In genomic region chr7:1290262-1291039, GRCh38 we compare ENCODE assay signal across 8 cellular contexts. TPM values are rescaled to one million over a fixed set of nuclear protein-coding genes. Genes with fewer than 3 reads are reported as not detected.
A peak's percentile ranks its signal among the peaks of the same experiment; 100 is the strongest.
DNase-seq lines count a peak whose midpoint lies in the region; ATAC-seq and TF ChIP-seq lines count a peak whose summit lies in the region.

No MANE protein-coding gene starts in this region.

- H3K27ac Mint-ChIP-seq in type B pancreatic cell = no peak overlapping the region

- peaks cover 12% of the 10 kb centered on the region for H3K4me1 Mint-ChIP-seq in type B pancreatic cell (ENCODE audit: unreplicated experiment)

- ATAC-seq in HG03432 (IDR thresholded peaks at IDR 0.05; ENCODE audit: unreplicated experiment) = no peak

- H3K9me3 ChIP-seq in GM23248 (ENCODE audit: low read depth) = no peaks in the 10 kb centered on the region
- no peaks in the 10 kb centered on the region for H3K9me3 ChIP-seq in esophagus (ENCODE audit: control insufficient read depth in 2 of 2, insufficient read depth in 1 of 2, low read depth in 1 of 2, low read length in 1 of 2)
- no peaks in the 10 kb centered on the region for H3K9me3 ChIP-seq in muscle layer of duodenum (ENCODE audit: control insufficient read depth in 1 of 2, low read length in 2 of 2)

- H3K9me3 Mint-ChIP-seq in type B pancreatic cell = no peaks in the 10 kb centered on the region

- H4K20me1 ChIP-seq in GM23248 (ENCODE audit: insufficient read depth) = no peaks in the 10 kb centered on the region

- H2AFZ ChIP-seq in GM23248 = peak overlapping the region; percentile 66

- TF ChIP-seq CTCF in 22Rv1 (IDR thresholded peaks at IDR 0.05) = peak; percentile 78
- no peak for TF ChIP-seq CTCF in WI38 (IDR thresholded peaks at IDR 0.05; ENCODE audit: low read depth, low read length)
- no peak for TF ChIP-seq CTCF in type B pancreatic cell (conservative IDR thresholded peaks at IDR 0.05)

- no peaks in the 10 kb centered on the region for H3K36me3 Mint-ChIP-seq in type B pancreatic cell

- H3K4me1 ChIP-seq in GM23248 (ENCODE audit: insufficient read depth) (no peaks in the 10 kb centered on the region), esophagus (ENCODE audit: control insufficient read depth in 2 of 2, insufficient read depth in 2 of 2, low read length in 1 of 2) (peaks cover 8% of the 10 kb centered on the region in 2 donors), muscle layer of duodenum (ENCODE audit: control insufficient read depth in 1 of 2, insufficient read depth in 2 of 2, low read length in 2 of 2) (peaks cover 0 to 20% of the 10 kb centered on the region in 2 donors)

- in situ Hi-C loops in GM23248 (cut with MboI) = no loop called here

- H3K4me3 Mint-ChIP-seq in type B pancreatic cell = peak overlapping the region; percentile 81

- WGBS in GM23248 (ENCODE audit: low coverage in 1 of 2, low lambda C conversion rate in 2 of 2, missing lambda C conversion rate in 2 of 2), 2 experiments = 1 to 2% methylated on average over 40 to 50 of the region's 50 CpGs
- WGBS in esophagus, 2 donors = 3 to 5% methylated on average over 49 to 50 of the region's 50 CpGs

- DNase-seq in GM23248 (peak; percentile 72), type B pancreatic cell (ENCODE audit: extremely low spot score, unreplicated experiment) (no peak), MV-4-11 (lab: John Stamatoyannopoulos, UW) (no peak)

- H3K4me2 ChIP-seq in GM23248 (ENCODE audit: unreplicated experiment) = peak overlapping the region; percentile 61

- H3K4me3 ChIP-seq in GM23248 (peak overlapping the region; percentile 53), WI38 (ENCODE audit: low read depth, low read length) (peak overlapping the region; percentile 22), esophagus (ENCODE audit: low read depth in 1 of 2, low read length in 2 of 2) (peak overlapping the region; percentile 7 to 23), muscle layer of duodenum (ENCODE audit: low read depth in 1 of 2, low read length in 2 of 2) (peak overlapping the region; percentile 48 to 67)

- no peaks in the 10 kb centered on the region for H3K9me2 ChIP-seq in GM23248 (ENCODE audit: insufficient read depth)

- no peaks in the 10 kb centered on the region for H3K79me2 ChIP-seq in GM23248 (ENCODE audit: insufficient read depth)

- H3K9ac ChIP-seq in GM23248 = peak overlapping the region; percentile 39

- H3K36me3 ChIP-seq in GM23248 (ENCODE audit: low read depth) (no peaks in the 10 kb centered on the region), esophagus (ENCODE audit: control insufficient read depth in 2 of 2, insufficient read depth in 2 of 2, low read length in 1 of 2) (no peaks in the 10 kb centered on the region), muscle layer of duodenum (ENCODE audit: control insufficient read depth in 1 of 2, insufficient read depth in 2 of 2, low read length in 2 of 2) (no peaks in the 10 kb centered on the region)

- peaks cover 29% of the 10 kb centered on the region for H3K27me3 Mint-ChIP-seq in type B pancreatic cell

- H3K27me3 ChIP-seq in GM23248 (replicated peaks; ENCODE audit: insufficient read depth) (peaks cover 13% of the 10 kb centered on the region), esophagus (ENCODE audit: control insufficient read depth in 1 of 2, insufficient read depth in 2 of 2, low read length in 2 of 2) (peaks cover 0 to 9% of the 10 kb centered on the region in 2 donors), muscle layer of duodenum (ENCODE audit: low read depth, low read length) (peaks cover 4% of the 10 kb centered on the region)

- no peaks in the 10 kb centered on the region for H3F3A ChIP-seq in GM23248 (ENCODE audit: insufficient read depth)

- H3K27ac ChIP-seq in 22Rv1 (no peak overlapping the region), GM23248 (no peak overlapping the region), esophagus (ENCODE audit: low read depth in 2 of 2, low read length in 1 of 2) (no peak overlapping the region), muscle layer of duodenum (ENCODE audit: low read length) (no peak overlapping the region)

RNA-seq across cellular contexts. Expression of gene UNCX, which starts 57.8 kb away (rescaled TPM):
- total RNA-seq in GM23248 (2014; rRNA removed; shearing (Covaris generic)) = not detected in 2 replicates
- polyA plus RNA-seq in GM23248 (2016; fragmentation: Nextera tagmentation; extraction: Ambion mirVana) (not detected in 2 replicates), esophagus (not detected)
- 0.48 TPM in 1 of 2 replicates, not detected in the other for total RNA-seq in type B pancreatic cell (ENCODE audit: low replicate concordance)
